In the genomic region with DNA sequence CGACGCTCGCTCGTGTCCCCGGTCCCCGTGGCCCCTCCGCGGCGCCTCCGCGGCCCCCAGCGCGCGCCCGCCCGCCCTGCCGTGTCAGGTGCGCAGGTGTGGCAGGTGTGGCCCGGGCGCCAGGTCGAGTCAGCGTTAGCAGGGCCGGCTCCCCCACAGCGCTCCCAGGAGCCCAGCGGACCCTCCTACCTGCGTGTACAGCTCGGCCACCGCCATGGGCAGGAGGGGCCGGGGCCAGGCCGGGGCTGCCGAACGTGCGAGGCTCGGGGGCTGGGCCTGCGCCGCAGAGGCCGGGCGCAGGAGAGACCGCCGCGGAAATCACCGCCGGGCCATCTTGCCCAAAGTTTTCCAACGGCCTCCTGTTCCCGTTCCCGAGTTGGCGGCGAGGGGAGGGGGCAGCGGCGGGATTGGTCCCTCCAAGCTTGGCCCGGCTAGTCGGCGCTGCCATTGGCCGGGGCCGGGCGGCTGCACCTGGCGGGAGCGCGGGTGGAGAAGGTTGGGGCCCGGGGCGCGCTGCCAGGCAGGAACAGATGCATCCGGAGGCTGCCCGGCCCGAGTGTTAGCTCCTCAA, we compare ENCODE assay signal across 8 cellular contexts. TPM values are rescaled to one million over a fixed set of nuclear protein-coding genes. Genes with fewer than 3 reads are reported as not detected.
DNase-seq lines count a peak whose midpoint lies in the region; ATAC-seq and TF ChIP-seq lines count a peak whose summit lies in the region.

A gene with protein sequence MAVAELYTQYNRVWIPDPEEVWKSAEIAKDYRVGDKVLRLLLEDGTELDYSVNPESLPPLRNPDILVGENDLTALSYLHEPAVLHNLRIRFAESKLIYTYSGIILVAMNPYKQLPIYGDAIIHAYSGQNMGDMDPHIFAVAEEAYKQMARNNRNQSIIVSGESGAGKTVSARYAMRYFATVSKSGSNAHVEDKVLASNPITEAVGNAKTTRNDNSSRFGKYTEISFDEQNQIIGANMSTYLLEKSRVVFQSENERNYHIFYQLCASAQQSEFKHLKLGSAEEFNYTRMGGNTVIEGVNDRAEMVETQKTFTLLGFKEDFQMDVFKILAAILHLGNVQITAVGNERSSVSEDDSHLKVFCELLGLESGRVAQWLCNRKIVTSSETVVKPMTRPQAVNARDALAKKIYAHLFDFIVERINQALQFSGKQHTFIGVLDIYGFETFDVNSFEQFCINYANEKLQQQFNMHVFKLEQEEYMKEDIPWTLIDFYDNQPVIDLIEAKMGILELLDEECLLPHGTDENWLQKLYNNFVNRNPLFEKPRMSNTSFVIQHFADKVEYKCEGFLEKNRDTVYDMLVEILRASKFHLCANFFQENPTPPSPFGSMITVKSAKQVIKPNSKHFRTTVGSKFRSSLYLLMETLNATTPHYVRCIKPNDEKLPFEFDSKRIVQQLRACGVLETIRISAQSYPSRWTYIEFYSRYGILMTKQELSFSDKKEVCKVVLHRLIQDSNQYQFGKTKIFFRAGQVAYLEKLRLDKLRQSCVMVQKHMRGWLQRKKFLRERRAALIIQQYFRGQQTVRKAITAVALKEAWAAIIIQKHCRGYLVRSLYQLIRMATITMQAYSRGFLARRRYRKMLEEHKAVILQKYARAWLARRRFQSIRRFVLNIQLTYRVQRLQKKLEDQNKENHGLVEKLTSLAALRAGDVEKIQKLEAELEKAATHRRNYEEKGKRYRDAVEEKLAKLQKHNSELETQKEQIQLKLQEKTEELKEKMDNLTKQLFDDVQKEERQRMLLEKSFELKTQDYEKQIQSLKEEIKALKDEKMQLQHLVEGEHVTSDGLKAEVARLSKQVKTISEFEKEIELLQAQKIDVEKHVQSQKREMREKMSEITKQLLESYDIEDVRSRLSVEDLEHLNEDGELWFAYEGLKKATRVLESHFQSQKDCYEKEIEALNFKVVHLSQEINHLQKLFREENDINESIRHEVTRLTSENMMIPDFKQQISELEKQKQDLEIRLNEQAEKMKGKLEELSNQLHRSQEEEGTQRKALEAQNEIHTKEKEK (N-terminal part only) (minus strand): TSS at position 384 of the 571 bp plus-strand sequence. CDS start 168 bp downstream, at position 216.

- intact Hi-C loops in activated T-helper 1 cell treated with anti-CD3 and anti-CD28 coated beads, Interleukin-12 subunit alpha, Interleukin-12 subunit beta, Interleukin-2, Interleukin-4 antibody, amounts not matched to agents 30 ng/mL and 10 ng/mL and 1 ng/mL, durations not matched to agents 14 hours and 24 hours and 36 hours (cut with micrococcal nuclease): no loop called here
- intact Hi-C loops in Right ventricle myocardium superior (cut with DNase I): no loop called here

- DNase-seq in NCI-H2227 (lab: John Stamatoyannopoulos, UW; ENCODE audit: unreplicated experiment) (peak; percentile 56), NCI-H2227 treated with DMSO at 0.1 percent for 48 hours (lab: John Stamatoyannopoulos, UW) (no peak), NCI-H1436 treated with DMSO at 0.1 percent for 48 hours (lab: John Stamatoyannopoulos, UW) (peak; percentile 47), Right ventricle myocardium superior (peak; percentile 89), osteoblast (ENCODE audit: insufficient read length, low spot score, missing footprints) (peak; percentile 87)
- no peak for DNase-seq in activated T-helper 1 cell treated with anti-CD3 and anti-CD28 coated beads, Interleukin-12 subunit alpha, Interleukin-12 subunit beta, Interleukin-2, Interleukin-4 antibody, amounts not matched to agents 30 ng/mL and 10 ng/mL and 1 ng/mL, durations not matched to agents 14 hours and 24 hours and 36 hours (ENCODE audit: low spot score)
- no peak for DNase-seq in stimulated activated CD8-positive, alpha-beta memory T cell treated with anti-CD3 and anti-CD28 coated beads, Interleukin-4, amount 100 ng/mL, for 48 hours

- no peaks in the 10 kb centered on the region for H3K36me3 ChIP-seq in osteoblast (ENCODE audit: insufficient read depth, low read length)

- ATAC-seq in Right ventricle myocardium superior (ENCODE audit: poor library complexity) (peak; percentile 95), GM18520 (IDR thresholded peaks at IDR 0.05; ENCODE audit: unreplicated experiment) (no peak)

- H3K27me3 ChIP-seq in osteoblast (ENCODE audit: insufficient read depth, low read length): peaks cover 42% of the 10 kb centered on the region

- H3K27ac Mint-ChIP-seq in activated T-helper 1 cell treated with anti-CD3 and anti-CD28 coated beads, Interleukin-12 subunit alpha, Interleukin-12 subunit beta, Interleukin-2, Interleukin-4 antibody, amounts not matched to agents 30 ng/mL and 10 ng/mL and 1 ng/mL, durations not matched to agents 14 hours and 24 hours and 36 hours: no peak within 1 kb of the TSS

- peak within 1 kb of the TSS; percentile 57 for H3K4me2 ChIP-seq in osteoblast (ENCODE audit: insufficient read depth, low read length)

- peak within 1 kb of the TSS; percentile 65 for H3K4me3 Mint-ChIP-seq in activated T-helper 1 cell treated with anti-CD3 and anti-CD28 coated beads, Interleukin-12 subunit alpha, Interleukin-12 subunit beta, Interleukin-2, Interleukin-4 antibody, amounts not matched to agents 30 ng/mL and 10 ng/mL and 1 ng/mL, durations not matched to agents 14 hours and 24 hours and 36 hours

- no peaks in the 10 kb centered on the region for H3K9me3 Mint-ChIP-seq in activated T-helper 1 cell treated with anti-CD3 and anti-CD28 coated beads, Interleukin-12 subunit alpha, Interleukin-12 subunit beta, Interleukin-2, Interleukin-4 antibody, amounts not matched to agents 30 ng/mL and 10 ng/mL and 1 ng/mL, durations not matched to agents 14 hours and 24 hours and 36 hours

- peaks cover 25% of the 10 kb centered on the region for H3K4me1 Mint-ChIP-seq in activated T-helper 1 cell treated with anti-CD3 and anti-CD28 coated beads, Interleukin-12 subunit alpha, Interleukin-12 subunit beta, Interleukin-2, Interleukin-4 antibody, amounts not matched to agents 30 ng/mL and 10 ng/mL and 1 ng/mL, durations not matched to agents 14 hours and 24 hours and 36 hours (ENCODE audit: low read depth)

- no peaks in the 10 kb centered on the region for H3K36me3 Mint-ChIP-seq in activated T-helper 1 cell treated with anti-CD3 and anti-CD28 coated beads, Interleukin-12 subunit alpha, Interleukin-12 subunit beta, Interleukin-2, Interleukin-4 antibody, amounts not matched to agents 30 ng/mL and 10 ng/mL and 1 ng/mL, durations not matched to agents 14 hours and 24 hours and 36 hours (ENCODE audit: low read depth)

- peak within 1 kb of the TSS; percentile 60 for H3K4me3 ChIP-seq in osteoblast (ENCODE audit: insufficient read depth, low read length)

- no peaks in the 10 kb centered on the region for H4K20me1 ChIP-seq in osteoblast (ENCODE audit: insufficient read depth, low read length)

- no peak for TF ChIP-seq CTCF in osteoblast (IDR thresholded peaks at IDR 0.05; ENCODE audit: extremely low read depth, low read depth, low read length)

- H3K79me2 ChIP-seq in osteoblast (ENCODE audit: insufficient read depth, low read length): no peaks in the 10 kb centered on the region

- no peaks in the 10 kb centered on the region for H3K4me1 ChIP-seq in osteoblast (ENCODE audit: insufficient read depth, low read length)

- H2AFZ ChIP-seq in osteoblast (ENCODE audit: low read length): no peak within 1 kb of the TSS

- peaks cover 55% of the 10 kb centered on the region for H3K27me3 Mint-ChIP-seq in activated T-helper 1 cell treated with anti-CD3 and anti-CD28 coated beads, Interleukin-12 subunit alpha, Interleukin-12 subunit beta, Interleukin-2, Interleukin-4 antibody, amounts not matched to agents 30 ng/mL and 10 ng/mL and 1 ng/mL, durations not matched to agents 14 hours and 24 hours and 36 hours (ENCODE audit: insufficient read depth)

- no peak within 1 kb of the TSS for H3K27ac ChIP-seq in osteoblast (ENCODE audit: low read depth, low read length)

- no peaks in the 10 kb centered on the region for H3K9me3 ChIP-seq in osteoblast (ENCODE audit: low read depth, low read length)

RNA-seq across cellular contexts. Expression of the gene that starts here (rescaled TPM):
- 0.29 and 0.54 TPM in 2 replicates for total RNA-seq in activated T-helper 1 cell treated with anti-CD3 and anti-CD28 coated beads, Interleukin-12 subunit alpha, Interleukin-12 subunit beta, Interleukin-2, Interleukin-4 antibody, amounts not matched to agents 30 ng/mL and 10 ng/mL and 1 ng/mL, durations not matched to agents 14 hours and 24 hours and 36 hours
- 2.3 TPM for total RNA-seq in Right ventricle myocardium superior
- total RNA-seq in osteoblast: under 0.01 TPM in 2 replicates

Comparison
In these comparisons a context has a peak if more than half of its experiments do, and no peak if none do; other contexts are left out.
1. DNase-seq: peak in NCI-H2227 (single experiment), NCI-H1436 treated with DMSO at 0.1 percent for 48 hours (single experiment) and Right ventricle myocardium superior (single experiment); none in NCI-H2227 treated with DMSO at 0.1 percent for 48 hours (single experiment), activated T-helper 1 cell treated with anti-CD3 and anti-CD28 coated beads, Interleukin-12 subunit alpha, Interleukin-12 subunit beta, Interleukin-2, Interleukin-4 antibody, amounts not matched to agents 30 ng/mL and 10 ng/mL and 1 ng/mL, durations not matched to agents 14 hours and 24 hours and 36 hours (single experiment) and stimulated activated CD8-positive, alpha-beta memory T cell treated with anti-CD3 and anti-CD28 coated beads, Interleukin-4, amount 100 ng/mL, for 48 hours (single experiment).
2. Peak in DNase-seq, H3K4me3 ChIP-seq and H3K4me2 ChIP-seq in osteoblast; RNA of the gene not detected or under 1 TPM.